In the genomic region with DNA sequence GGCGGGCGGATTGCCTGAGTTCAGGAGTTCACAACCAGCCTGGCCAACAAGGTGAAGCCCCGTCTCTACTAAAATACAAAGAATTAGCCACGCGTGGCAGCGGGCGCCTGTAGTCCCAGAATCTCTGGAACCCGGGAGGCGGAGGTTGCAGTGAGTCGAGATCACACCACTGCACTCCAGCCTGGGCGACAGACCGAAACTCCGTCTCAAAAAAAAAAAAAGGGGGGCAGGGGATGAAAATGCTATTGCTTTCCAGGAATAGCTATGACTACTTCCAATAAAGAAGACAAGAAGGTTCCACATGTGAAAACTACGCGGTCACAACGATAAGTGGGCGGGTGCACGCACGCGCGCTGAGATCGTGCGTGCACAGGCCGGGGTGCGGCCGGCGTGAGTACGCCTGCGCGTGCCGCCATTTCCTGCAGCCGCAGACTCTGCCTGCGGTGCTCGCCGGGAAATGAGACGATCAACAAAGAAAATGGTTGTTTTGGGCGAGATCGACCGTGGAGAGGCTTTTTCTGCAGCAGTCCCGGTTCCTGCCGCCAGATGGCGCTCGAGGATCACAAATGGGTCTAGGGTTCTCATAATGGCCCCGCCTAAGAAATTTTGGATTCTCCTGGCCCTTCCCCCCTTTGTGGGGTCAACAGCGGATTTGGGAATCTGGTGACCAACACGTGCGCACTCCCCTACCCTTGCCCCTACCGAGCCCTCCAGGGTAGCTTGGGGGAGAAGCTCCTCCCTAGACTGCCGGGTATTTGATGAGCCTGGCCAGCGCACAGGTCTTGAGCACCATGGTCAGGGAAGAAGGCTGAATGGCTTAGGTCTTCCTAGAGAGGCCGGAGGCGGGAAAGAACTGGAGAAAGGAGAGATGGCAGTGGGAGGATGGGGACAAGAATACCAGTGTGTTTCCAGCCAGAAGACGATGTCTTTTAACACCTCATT, we compare ENCODE assay signal across 8 cellular contexts. TPM values are rescaled to one million over a fixed set of nuclear protein-coding genes. Genes with fewer than 3 reads are reported as not detected.
A peak's percentile ranks its signal among the peaks of the same experiment; 100 is the strongest.
DNase-seq lines count a peak whose midpoint lies in the region; ATAC-seq and TF ChIP-seq lines count a peak whose summit lies in the region.

No MANE protein-coding gene starts in this region.

- peak overlapping the region; percentile 38 for H3K4me3 Mint-ChIP-seq in activated naive CD8-positive, alpha-beta T cell

- ATAC-seq in HG02588 (IDR thresholded peaks at IDR 0.05; ENCODE audit: unreplicated experiment) (peak; percentile 85), SK-N-SH treated with all-trans-retinoic acid at 6 μM for 48 hours (peak; percentile 99)

- no peak for TF ChIP-seq EP300 in ovary (IDR thresholded peaks at IDR 0.05)

- H3K4me1 ChIP-seq in ovary (ENCODE audit: insufficient read depth), result no peaks in the 10 kb centered on the region
- peaks cover 0 to under 1% of the 10 kb centered on the region in 2 donors for H3K4me1 ChIP-seq in thyroid gland

- no peaks in the 10 kb centered on the region for H3K36me3 ChIP-seq in ovary
- no peaks in the 10 kb centered on the region for H3K36me3 ChIP-seq in thyroid gland

- intact Hi-C loops in head of caudate nucleus (cut with DNase I), result no loop called here
- intact Hi-C loops in ovary (cut with DNase I), result no loop called here
- intact Hi-C loops in thyroid gland (cut with DNase I), result no loop called here

- H3K27ac Mint-ChIP-seq in activated naive CD8-positive, alpha-beta T cell, result peak overlapping the region; percentile 89

- H3K9me3 ChIP-seq in ovary (no peaks in the 10 kb centered on the region), thyroid gland (no peaks in the 10 kb centered on the region)

- peaks cover 6% of the 10 kb centered on the region for H3K4me1 Mint-ChIP-seq in activated naive CD8-positive, alpha-beta T cell (ENCODE audit: low read depth)

- no peak for TF ChIP-seq POLR2A in ovary (IDR thresholded peaks at IDR 0.05)
- peak in 1 of 2 donors; percentile 25 for TF ChIP-seq POLR2A in thyroid gland (IDR thresholded peaks at IDR 0.05)

- peak; percentile 79 for DNase-seq in NCI-H1092 (lab: John Stamatoyannopoulos, UW)
- peak; percentile 61 to 95 (median 89) for DNase-seq in head of caudate nucleus
- DNase-seq in ovary, result peak; percentile 83 to 95 (median 92)
- peak; percentile 79 to 84 for DNase-seq in thyroid gland

- TF ChIP-seq CTCF in ovary (IDR thresholded peaks at IDR 0.05), result peak; percentile 87 to 90 (median 88)
- peak; percentile 56 to 91 (median 80) for TF ChIP-seq CTCF in thyroid gland (IDR thresholded peaks at IDR 0.05)

- H3K36me3 Mint-ChIP-seq in activated naive CD8-positive, alpha-beta T cell, result no peaks in the 10 kb centered on the region

- H3K9me3 Mint-ChIP-seq in activated naive CD8-positive, alpha-beta T cell (ENCODE audit: low read depth), result no peaks in the 10 kb centered on the region

- H3K27ac ChIP-seq in ovary (peak overlapping the region in 1 of 2 donors; percentile 61), thyroid gland (peak overlapping the region; percentile 62 to 73 (median 65))

- no peaks in the 10 kb centered on the region for H3K27me3 ChIP-seq in ovary
- H3K27me3 ChIP-seq in thyroid gland, result no peaks in the 10 kb centered on the region

- WGBS in ovary, 3 donors, result 23 to 38% (median 32%) methylated on average over 53 of the region's 53 CpGs
- WGBS in thyroid gland, 2 donors, result 27 to 30% methylated on average over 41 to 44 of the region's 53 CpGs

- H3K4me3 ChIP-seq in GM08714 (ENCODE audit: low read length) (peak overlapping the region; percentile 43; the same call in 1 of the 2 replicates), ovary (peak overlapping the region; percentile 18), thyroid gland (replicated peaks in 1 of 3) (no peak overlapping the region)

- no peaks in the 10 kb centered on the region for H3K27me3 Mint-ChIP-seq in activated naive CD8-positive, alpha-beta T cell

TF ChIP-seq in SK-N-SH treated with all-trans-retinoic acid at 6 μM for 48 hours, 23 proteins besides CTCF, POLR2A, EP300 and RAD21:
- TF ChIP-seq TCF4 (CRISPR knock-in tag; IDR thresholded peaks at IDR 0.05; ENCODE audit: borderline replicate concordance), result no peak
- no peak for TF ChIP-seq ZFP3 (CRISPR knock-in tag; IDR thresholded peaks at IDR 0.05)
- TF ChIP-seq OSR1 (CRISPR knock-in tag; IDR thresholded peaks at IDR 0.05), result no peak
- no peak for TF ChIP-seq SNAI2 (CRISPR knock-in tag; IDR thresholded peaks at IDR 0.05)
- TF ChIP-seq RARB (CRISPR knock-in tag; IDR thresholded peaks at IDR 0.05), result no peak
- no peak for TF ChIP-seq PATZ1 (CRISPR knock-in tag; IDR thresholded peaks at IDR 0.05; ENCODE audit: borderline replicate concordance)
- TF ChIP-seq BACH2 (CRISPR knock-in tag; IDR thresholded peaks at IDR 0.05; ENCODE audit: borderline replicate concordance), result no peak
- no peak for TF ChIP-seq POU6F1 (CRISPR knock-in tag; IDR thresholded peaks at IDR 0.05; ENCODE audit: borderline replicate concordance, low read depth)
- TF ChIP-seq, protein P1, sequence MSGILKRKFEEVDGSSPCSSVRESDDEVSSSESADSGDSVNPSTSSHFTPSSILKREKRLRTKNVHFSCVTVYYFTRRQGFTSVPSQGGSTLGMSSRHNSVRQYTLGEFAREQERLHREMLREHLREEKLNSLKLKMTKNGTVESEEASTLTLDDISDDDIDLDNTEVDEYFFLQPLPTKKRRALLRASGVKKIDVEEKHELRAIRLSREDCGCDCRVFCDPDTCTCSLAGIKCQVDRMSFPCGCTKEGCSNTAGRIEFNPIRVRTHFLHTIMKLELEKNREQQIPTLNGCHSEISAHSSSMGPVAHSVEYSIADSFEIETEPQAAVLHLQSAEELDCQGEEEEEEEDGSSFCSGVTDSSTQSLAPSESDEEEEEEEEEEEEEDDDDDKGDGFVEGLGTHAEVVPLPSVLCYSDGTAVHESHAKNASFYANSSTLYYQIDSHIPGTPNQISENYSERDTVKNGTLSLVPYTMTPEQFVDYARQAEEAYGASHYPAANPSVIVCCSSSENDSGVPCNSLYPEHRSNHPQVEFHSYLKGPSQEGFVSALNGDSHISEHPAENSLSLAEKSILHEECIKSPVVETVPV (CRISPR knock-in tag; IDR thresholded peaks at IDR 0.05), result no peak
- no peak for TF ChIP-seq CSDC2 (CRISPR knock-in tag; IDR thresholded peaks at IDR 0.05)
- no peak for TF ChIP-seq GLIS3 (CRISPR knock-in tag; IDR thresholded peaks at IDR 0.05)
- no peak for TF ChIP-seq TOX (CRISPR knock-in tag; IDR thresholded peaks at IDR 0.05; ENCODE audit: borderline replicate concordance)
- TF ChIP-seq, protein P2, sequence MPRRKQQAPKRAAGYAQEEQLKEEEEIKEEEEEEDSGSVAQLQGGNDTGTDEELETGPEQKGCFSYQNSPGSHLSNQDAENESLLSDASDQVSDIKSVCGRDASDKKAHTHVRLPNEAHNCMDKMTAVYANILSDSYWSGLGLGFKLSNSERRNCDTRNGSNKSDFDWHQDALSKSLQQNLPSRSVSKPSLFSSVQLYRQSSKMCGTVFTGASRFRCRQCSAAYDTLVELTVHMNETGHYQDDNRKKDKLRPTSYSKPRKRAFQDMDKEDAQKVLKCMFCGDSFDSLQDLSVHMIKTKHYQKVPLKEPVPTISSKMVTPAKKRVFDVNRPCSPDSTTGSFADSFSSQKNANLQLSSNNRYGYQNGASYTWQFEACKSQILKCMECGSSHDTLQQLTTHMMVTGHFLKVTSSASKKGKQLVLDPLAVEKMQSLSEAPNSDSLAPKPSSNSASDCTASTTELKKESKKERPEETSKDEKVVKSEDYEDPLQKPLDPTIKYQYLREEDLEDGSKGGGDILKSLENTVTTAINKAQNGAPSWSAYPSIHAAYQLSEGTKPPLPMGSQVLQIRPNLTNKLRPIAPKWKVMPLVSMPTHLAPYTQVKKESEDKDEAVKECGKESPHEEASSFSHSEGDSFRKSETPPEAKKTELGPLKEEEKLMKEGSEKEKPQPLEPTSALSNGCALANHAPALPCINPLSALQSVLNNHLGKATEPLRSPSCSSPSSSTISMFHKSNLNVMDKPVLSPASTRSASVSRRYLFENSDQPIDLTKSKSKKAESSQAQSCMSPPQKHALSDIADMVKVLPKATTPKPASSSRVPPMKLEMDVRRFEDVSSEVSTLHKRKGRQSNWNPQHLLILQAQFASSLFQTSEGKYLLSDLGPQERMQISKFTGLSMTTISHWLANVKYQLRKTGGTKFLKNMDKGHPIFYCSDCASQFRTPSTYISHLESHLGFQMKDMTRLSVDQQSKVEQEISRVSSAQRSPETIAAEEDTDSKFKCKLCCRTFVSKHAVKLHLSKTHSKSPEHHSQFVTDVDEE (CRISPR knock-in tag; IDR thresholded peaks at IDR 0.05), result no peak
- TF ChIP-seq ZC3H10 (CRISPR knock-in tag; IDR thresholded peaks at IDR 0.05), result no peak
TF ChIP-seq in SK-N-SH treated with all-trans-retinoic acid at 6 μM for 48 hours: peak in this region for 0.

RNA-seq across cellular contexts. Expression of gene PNMA5, which starts 35.1 kb away (rescaled TPM):
- not detected for total RNA-seq in ovary
- polyA plus RNA-seq in ovary, result under 1 TPM in 1 of 2 donors, not detected in 1; 0.02 TPM
- not detected for total RNA-seq in thyroid gland

Comparison
In these comparisons a context has a peak if more than half of its experiments do, and no peak if none do; other contexts are left out.
1. H3K4me3 ChIP-seq: peak in GM08714 (single experiment) and ovary (single experiment); none in thyroid gland (0 of 3).
2. Peak in every context shown above with its lines, with median percentiles within 50 percentile points of each other: DNase-seq.